ENCODE assay signal across 9 cellular contexts in genomic region chr17:50918933-50919296, GRCh38. TPM values are rescaled to one million over a fixed set of nuclear protein-coding genes. Genes with fewer than 3 reads are reported as not detected.
DNase-seq lines count a peak whose midpoint lies in the region; ATAC-seq and TF ChIP-seq lines count a peak whose summit lies in the region.
"Had no signal": no experiment of that assay in that cellular context is flagged by ENCODE, and none has a peak within 500 bp of the region (broad histone marks: within the 10 kb centered on the region; RNA-seq: fewer than 3 reads in every experiment).

No MANE protein-coding gene starts in this region.

- TF ChIP-seq CTCF in HEK293 (tag by site-specific recombination; IDR thresholded peaks at IDR 0.05): no peak
- TF ChIP-seq CTCF in right atrium auricular region (IDR thresholded peaks at IDR 0.05): no peak
- no peak for TF ChIP-seq CTCF in Caco-2 (IDR thresholded peaks at IDR 0.05; ENCODE audit: insufficient read depth in 1 of 2, low read depth in 1 of 2, low read length in 1 of 2, severe bottlenecking in 1 of 2, unreplicated experiment in 1 of 2)
- TF ChIP-seq CTCF in brain microvascular endothelial cell (IDR thresholded peaks at IDR 0.05; ENCODE audit: low read depth, low read length, missing control alignments): no peak

- H3K4me1 ChIP-seq in HEK293 (ENCODE audit: control insufficient read depth, insufficient read depth, low read length) (peaks cover 2% of the 10 kb centered on the region), right atrium auricular region (peaks cover 0 to 41% of the 10 kb centered on the region in 2 donors), Caco-2 (peaks cover 56% of the 10 kb centered on the region)

- in situ Hi-C loops in brain microvascular endothelial cell (cut with HindIII; ENCODE audit: low pct_ligation_motif_present, low sequenced_read_pairs): no loop called here

- BruUV-seq in Caco-2 (replicated peaks; lab: Mats Ljungman, UMichigan): no TSS peak

- no peaks in the 10 kb centered on the region for H3K27me3 ChIP-seq in right atrium auricular region
- no peaks in the 10 kb centered on the region for H3K27me3 ChIP-seq in Caco-2 (replicated peaks; ENCODE audit: control insufficient read depth, insufficient read depth, low read length)
- H3K27me3 ChIP-seq in brain microvascular endothelial cell (replicated peaks): no peaks in the 10 kb centered on the region

- H3K4me3 ChIP-seq in HEK293 (ENCODE audit: low read depth, low read length): no peak overlapping the region
- H3K4me3 ChIP-seq in right atrium auricular region: no peak overlapping the region
- H3K4me3 ChIP-seq in Caco-2 (ENCODE audit: low read depth, low read length): no peak overlapping the region
- no peak overlapping the region for H3K4me3 ChIP-seq in brain microvascular endothelial cell (ENCODE audit: low read depth, low read length)
- H3K4me3 ChIP-seq: GM12878 had no signal

- H3K4me1 Mint-ChIP-seq in activated T-cell treated with anti-CD3 and anti-CD28 coated beads, Interleukin-2, amount 50 U/mL, for 24 hours (ENCODE audit: low read depth): peaks cover 50% of the 10 kb centered on the region
- H3K4me1 Mint-ChIP-seq in Caco-2 (ENCODE audit: low read depth, unreplicated experiment): peaks cover 23% of the 10 kb centered on the region

- intact Hi-C loops in Caco-2 (cut with micrococcal nuclease; ENCODE audit: unreplicated experiment): no loop called here

- H3K27me3 Mint-ChIP-seq in activated T-cell treated with anti-CD3 and anti-CD28 coated beads, Interleukin-2, amount 50 U/mL, for 24 hours: no peaks in the 10 kb centered on the region
- no peaks in the 10 kb centered on the region for H3K27me3 Mint-ChIP-seq in Caco-2 (ENCODE audit: insufficient read depth, unreplicated experiment)

- H3K36me3 Mint-ChIP-seq in activated T-cell treated with anti-CD3 and anti-CD28 coated beads, Interleukin-2, amount 50 U/mL, for 24 hours (ENCODE audit: low read depth): no peaks in the 10 kb centered on the region
- H3K36me3 Mint-ChIP-seq in Caco-2 (ENCODE audit: insufficient read depth, unreplicated experiment): peaks cover 6% of the 10 kb centered on the region

- CTCF ChIA-PET in HEK293 (lab: Yijun Ruan, JAX) (no interaction called here), Caco-2 (lab: Charles Lee) (interaction anchor here (0.6 to 1.7 kb wide), 4 partner anchors 10 to 67 kb away, joined by 3 to 7 read pairs (median 4); no protein-coding TSS in a partner anchor)

- H3K9me3 ChIP-seq in HEK293 (ENCODE audit: control insufficient read depth, insufficient read depth, low read depth, low read length) (no peaks in the 10 kb centered on the region), right atrium auricular region (no peaks in the 10 kb centered on the region), Caco-2 (no peaks in the 10 kb centered on the region)

- H3K27ac ChIP-seq in HEK293 (ENCODE audit: extremely low read depth, low read depth, low read length): no peak overlapping the region
- H3K27ac ChIP-seq in right atrium auricular region: peak overlapping the region; percentile 68
- no peak overlapping the region for H3K27ac ChIP-seq in brain microvascular endothelial cell

- no peak for DNase-seq in activated T-cell treated with anti-CD3 and anti-CD28 coated beads, Interleukin-2, amount 50 U/mL, for 24 hours
- no peak for DNase-seq in right atrium auricular region (ENCODE audit: low spot score)
- peak; percentile 27 for DNase-seq in stimulated activated CD4-positive, alpha-beta T cell treated with anti-CD3 and anti-CD28 coated beads, Interleukin-4, amount 100 ng/mL, for 1 hour
- DNase-seq in Caco-2: no peak
- DNase-seq in NCI-H82 treated with DMSO at 0.1 percent for 48 hours (lab: John Stamatoyannopoulos, UW; ENCODE audit: unreplicated experiment): no peak
- no peak for DNase-seq in brain microvascular endothelial cell

- peak overlapping the region; percentile 91 for H3K27ac Mint-ChIP-seq in activated T-cell treated with anti-CD3 and anti-CD28 coated beads, Interleukin-2, amount 50 U/mL, for 24 hours
- H3K27ac Mint-ChIP-seq in Caco-2 (ENCODE audit: unreplicated experiment): no peak overlapping the region

- no peak for ATAC-seq in GM18498 (IDR thresholded peaks at IDR 0.05; ENCODE audit: unreplicated experiment)

- no peaks in the 10 kb centered on the region for H3K9me3 Mint-ChIP-seq in activated T-cell treated with anti-CD3 and anti-CD28 coated beads, Interleukin-2, amount 50 U/mL, for 24 hours
- H3K9me3 Mint-ChIP-seq in Caco-2 (ENCODE audit: unreplicated experiment): no peaks in the 10 kb centered on the region

- H3K36me3 ChIP-seq in HEK293 (ENCODE audit: control insufficient read depth in 2 of 2, insufficient read depth in 1 of 2, low read length in 2 of 2): no peaks in the 10 kb centered on the region
- H3K36me3 ChIP-seq in right atrium auricular region: no peaks in the 10 kb centered on the region
- H3K36me3 ChIP-seq in Caco-2 (ENCODE audit: control insufficient read depth, insufficient read depth, low read length): no peaks in the 10 kb centered on the region
- H3K36me3 ChIP-seq in brain microvascular endothelial cell (replicated peaks): no peaks in the 10 kb centered on the region

- POLR2A ChIA-PET in HEK293 (lab: Yijun Ruan, JAX) (interaction anchor here (1.5 kb wide), 1 partner anchor 53 kb away, joined by 12 read pairs; the partner anchor contains the start of gene TOB1), Caco-2 (lab: Charles Lee) (interaction anchor here (0.6 to 2.9 kb wide), 2 partner anchors 17 to 53 kb away, joined by 4 to 12 read pairs; partner anchors contain the start of gene TOB1)

- H3K4me3 Mint-ChIP-seq in activated T-cell treated with anti-CD3 and anti-CD28 coated beads, Interleukin-2, amount 50 U/mL, for 24 hours: peak overlapping the region; percentile 35
- no peak overlapping the region for H3K4me3 Mint-ChIP-seq in Caco-2 (ENCODE audit: unreplicated experiment)

TF ChIP-seq in HEK293, 187 proteins besides CTCF, POLR2A, EP300 and RAD21 (continues in another document):
- TF ChIP-seq ZNF280C (tag by site-specific recombination; IDR thresholded peaks at IDR 0.05) (no peak), ZNF157 (tag by site-specific recombination; IDR thresholded peaks at IDR 0.05) (no peak), ZFHX2 (tag by site-specific recombination; conservative IDR thresholded peaks at IDR 0.05) (peak; percentile 91), ZNF391 (tag by site-specific recombination; IDR thresholded peaks at IDR 0.05; ENCODE audit: borderline replicate concordance, low read depth) (no peak), ZNF292 (tag by site-specific recombination; IDR thresholded peaks at IDR 0.05; ENCODE audit: borderline replicate concordance, low read depth) (no peak), ZNF701 (tag by site-specific recombination; IDR thresholded peaks at IDR 0.05) (no peak), ZNF791 (tag by site-specific recombination; IDR thresholded peaks at IDR 0.05) (no peak), ZNF426 (tag by site-specific recombination; IDR thresholded peaks at IDR 0.05) (no peak), ZBTB48 (tag by site-specific recombination; IDR thresholded peaks at IDR 0.05) (no peak), MEIS1 (CRISPR knock-in tag; IDR thresholded peaks at IDR 0.05; ENCODE audit: borderline replicate concordance) (no peak), RBAK (tag by site-specific recombination; IDR thresholded peaks at IDR 0.05) (no peak), ZFP37 (tag by site-specific recombination; IDR thresholded peaks at IDR 0.05) (no peak), ZNF513 (tag by site-specific recombination; IDR thresholded peaks at IDR 0.05) (no peak), ZBTB8A (tag by site-specific recombination; IDR thresholded peaks at IDR 0.05) (no peak), ZNF645 (tag by site-specific recombination; IDR thresholded peaks at IDR 0.05) (no peak)

RNA-seq across cellular contexts. Expression of gene TOB1, which starts 52.8 kb away (rescaled TPM):
- 10 to 100 TPM; 29.0 to 31.0 TPM for total RNA-seq in right atrium auricular region
- 114 TPM in 2 replicates for total RNA-seq in Caco-2 (2022)

Comparison
In these comparisons a context has a peak if more than half of its experiments do, and no peak if none do; other contexts are left out.
1. H3K27ac ChIP-seq: peak in right atrium auricular region (2 of 2); none in HEK293 (single experiment) and brain microvascular endothelial cell (single experiment).